Comparison of ENCODE assay signal across 35 cellular contexts in the genomic region with DNA sequence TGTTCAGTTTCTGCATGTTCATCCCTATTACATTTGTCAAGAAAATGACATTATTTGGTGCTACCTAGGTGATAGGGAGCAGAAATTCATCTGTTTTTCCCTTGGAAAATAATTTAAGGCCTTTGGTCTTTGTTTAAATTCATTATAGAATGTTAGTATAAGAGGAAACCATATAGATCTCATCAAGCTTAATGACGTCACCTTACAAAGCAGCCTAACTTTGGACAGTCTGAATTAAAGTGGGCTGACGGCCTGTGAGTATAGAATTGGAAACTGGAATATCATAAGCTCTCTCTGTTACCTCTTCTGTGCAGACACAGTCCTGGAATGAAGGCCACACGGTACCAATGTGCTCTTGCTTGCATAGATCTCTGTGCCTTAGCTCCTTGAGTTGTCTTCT.
DNase-seq lines count a peak whose midpoint lies in the region; ATAC-seq, FAIRE-seq and TF ChIP-seq lines count a peak whose summit lies in the region.
"Had no signal": no experiment of that assay in that cellular context is flagged by ENCODE, and none has a peak within 500 bp of the region (broad histone marks: within the 10 kb centered on the region; RNA-seq: fewer than 3 reads in every experiment).

No MANE protein-coding gene starts in this region.

- POLR2A ChIA-PET in HepG2 (lab: Yijun Ruan, JAX): no interaction called here
- POLR2A ChIA-PET in K562 (lab: Yijun Ruan, JAX): interaction anchor here (1.0 kb wide), 1 partner anchor 16 kb away, joined by 3 read pairs; no protein-coding TSS in a partner anchor

- H3K27ac Mint-ChIP-seq in stimulated activated naive B cell treated with anti-CD40 and anti-IgM and Interleukin-4, amounts not matched to agents 10 μg/mL and 1 μg/mL and 100 μg/mL, for 72 hours: no peak overlapping the region
- H3K27ac Mint-ChIP-seq: B cell; CD4-positive, alpha-beta memory T cell; CD4-positive, alpha-beta T cell; CD8-positive, alpha-beta memory T cell; CD8-positive, alpha-beta T cell had no signal

- no peak for TF ChIP-seq RAD21 in HepG2 (CRISPR knock-in tag; IDR thresholded peaks at IDR 0.05)
- TF ChIP-seq RAD21 in K562 (CRISPR knock-in tag; conservative IDR thresholded peaks at IDR 0.05 in 1 of 2, IDR thresholded peaks at IDR 0.05 in 1 of 2): no peak

- H3K27ac ChIP-seq in HepG2 (ENCODE audit: extremely low read length, insufficient read depth, low read length) (no peak overlapping the region), right lobe of liver (no peak overlapping the region), K562 (ENCODE audit: extremely low read depth, low read depth, low read length) (no peak overlapping the region), caudate nucleus (ENCODE audit: low read depth, low read length) (peak overlapping the region; percentile 10)
- H3K27ac ChIP-seq: 22Rv1; A549; BLaER1; BLaER1 treated with 17β-estradiol and CSF1 and Interleukin-3, amounts not matched to agents 10 nM and 100 nM; C4-2B had no signal

- H3K9me3 ChIP-seq in HepG2 (ENCODE audit: low read length): no peaks in the 10 kb centered on the region
- H3K9me3 ChIP-seq in right lobe of liver: no peaks in the 10 kb centered on the region
- H3K9me3 ChIP-seq in K562 (replicated peaks; ENCODE audit: control insufficient read depth, insufficient read depth, low read depth, low read length): no peaks in the 10 kb centered on the region
- H3K9me3 ChIP-seq: A549; BE2C; BLaER1; BLaER1 treated with 17β-estradiol and CSF1 and Interleukin-3, amounts not matched to agents 10 nM and 100 nM; Caco-2 had no signal

- no peak overlapping the region for H3K4me2 ChIP-seq in HepG2 (ENCODE audit: low read depth, low read length)
- no peak overlapping the region for H3K4me2 ChIP-seq in K562 (ENCODE audit: insufficient read depth, low read length)
- H3K4me2 ChIP-seq: A549; BLaER1; BLaER1 treated with 17β-estradiol and CSF1 and Interleukin-3, amounts not matched to agents 10 nM and 100 nM had no signal

- H4K20me1 ChIP-seq in HepG2 (ENCODE audit: insufficient read depth, low read length) (no peaks in the 10 kb centered on the region), K562 (replicated peaks; ENCODE audit: control insufficient read depth, insufficient read depth, low read length) (no peaks in the 10 kb centered on the region)
- H4K20me1 ChIP-seq: BLaER1; BLaER1 treated with 17β-estradiol and CSF1 and Interleukin-3, amounts not matched to agents 10 nM and 100 nM had no signal

- H3K4me3 ChIP-seq in HepG2 (replicated peaks in 1 of 3; ENCODE audit: insufficient read depth in 1 of 3, low read depth in 2 of 3, low read length in 3 of 3) (no peak overlapping the region), right lobe of liver (no peak overlapping the region), K562 (no peak overlapping the region)
- H3K4me3 ChIP-seq: A549; BLaER1; BLaER1 treated with 17β-estradiol and CSF1 and Interleukin-3, amounts not matched to agents 10 nM and 100 nM had no signal

- H3K4me3 Mint-ChIP-seq in stimulated activated naive B cell treated with anti-CD40 and anti-IgM and Interleukin-4, amounts not matched to agents 10 μg/mL and 1 μg/mL and 100 μg/mL, for 72 hours: no peak overlapping the region
- H3K4me3 Mint-ChIP-seq: B cell; CD14-positive monocyte; CD4-positive, alpha-beta memory T cell; CD4-positive, alpha-beta T cell; CD4-positive, CD25-positive, alpha-beta regulatory T cell; CD8-positive, alpha-beta memory T cell; CD8-positive, alpha-beta T cell had no signal

- no peaks in the 10 kb centered on the region for H3K27me3 Mint-ChIP-seq in stimulated activated naive B cell treated with anti-CD40 and anti-IgM and Interleukin-4, amounts not matched to agents 10 μg/mL and 1 μg/mL and 100 μg/mL, for 72 hours
- H3K27me3 Mint-ChIP-seq: CD4-positive, alpha-beta T cell had no signal

- peaks cover 9 to 29% of the 10 kb centered on the region in 2 donors for H3K4me1 Mint-ChIP-seq in stimulated activated naive B cell treated with anti-CD40 and anti-IgM and Interleukin-4, amounts not matched to agents 10 μg/mL and 1 μg/mL and 100 μg/mL, for 72 hours
- H3K4me1 Mint-ChIP-seq: CD4-positive, alpha-beta memory T cell; CD4-positive, CD25-positive, alpha-beta regulatory T cell had no signal

- CTCF ChIA-PET in HepG2 (lab: Yijun Ruan, JAX; ENCODE audit: low intra/inter-chr PET ratio, low total read pairs) (no interaction called here), K562 (lab: Yijun Ruan, JAX; ENCODE audit: low intra/inter-chr PET ratio) (interaction anchor here (0.7 kb wide), 1 partner anchor 107 kb away, joined by 3 read pairs; no protein-coding TSS in a partner anchor)

- peaks cover 0 to 16% of the 10 kb centered on the region in 2 experiments; a peak in 3 of 5 replicates for H3K27me3 ChIP-seq in HepG2 (ENCODE audit: control insufficient read depth in 1 of 2, insufficient read depth in 2 of 2, low read length in 2 of 2)
- no peaks in the 10 kb centered on the region for H3K27me3 ChIP-seq in right lobe of liver
- peaks cover 29 to 38% of the 10 kb centered on the region in 2 experiments for H3K27me3 ChIP-seq in K562 (ENCODE audit: control insufficient read depth in 2 of 2, insufficient read depth in 2 of 2, low read length in 2 of 2)
- H3K27me3 ChIP-seq: BLaER1; BLaER1 treated with 17β-estradiol and CSF1 and Interleukin-3, amounts not matched to agents 10 nM and 100 nM had no signal

- H2AFZ ChIP-seq in HepG2 (ENCODE audit: low read length) (no peak overlapping the region), K562 (ENCODE audit: low read depth, low read length) (no peak overlapping the region)

- no peaks in the 10 kb centered on the region for H3K9me1 ChIP-seq in K562 (ENCODE audit: control insufficient read depth, insufficient read depth, low read length)

- TF ChIP-seq EP300 in HepG2 (IDR thresholded peaks at IDR 0.05; ENCODE audit: low read depth in 2 of 2, low read length in 2 of 2) (no peak), HepG2 (CRISPR knock-in tag; IDR thresholded peaks at IDR 0.05; ENCODE audit: borderline replicate concordance) (no peak), K562 (IDR thresholded peaks at IDR 0.05; ENCODE audit: low read length) (no peak)

- no peak for TF ChIP-seq POLR2A in HepG2 (IDR thresholded peaks at IDR 0.05; ENCODE audit: insufficient read depth in 1 of 2, low read depth in 2 of 2, low read length in 2 of 2)
- no peak for TF ChIP-seq POLR2A in right lobe of liver (IDR thresholded peaks at IDR 0.05)
- TF ChIP-seq POLR2A in K562 (conservative IDR thresholded peaks at IDR 0.05): no peak

- FAIRE-seq in HepG2 (lab: Jason Lieb, UNC) (no peak), K562 (lab: Jason Lieb, UNC) (no peak)
- FAIRE-seq: A204.1, A549, D721Med had no signal

- H3K79me2 ChIP-seq in HepG2 (ENCODE audit: insufficient read depth, low read length) (no peaks in the 10 kb centered on the region), K562 (ENCODE audit: control insufficient read depth, insufficient read depth, low read length) (no peaks in the 10 kb centered on the region)

- in situ Hi-C loops in HepG2 (cut with HindIII; ENCODE audit: extremely low pct_ligation_motif_present, low pct_unique_long_range_greater_than_20kb): no loop called here
- in situ Hi-C loops in K562 (cut with MboI): no loop called here

- DNase-seq in HepG2 (ENCODE audit: low spot score) (no peak), right lobe of liver (no peak), K562 (ENCODE audit: extremely low read depth in 1 of 4, low spot score in 3 of 4) (no peak), caudate nucleus (lab: John Stamatoyannopoulos, UW) (no peak), UCSD-AML1 (lab: John Stamatoyannopoulos, UW; ENCODE audit: unreplicated experiment) (no peak)
- no peak for DNase-seq in stimulated activated naive B cell treated with anti-CD40 and anti-IgM and Interleukin-4, amounts not matched to agents 10 μg/mL and 1 μg/mL and 100 μg/mL, for 72 hours
- DNase-seq: 8988T; ACHN; AML-193; BE2C; C1 segment of cervical spinal cord; Caco-2; Calu3; CD4-positive, alpha-beta memory T cell; CD4-positive, alpha-beta T cell; CD4-positive, CD25-positive, alpha-beta regulatory T cell; CD8-positive, alpha-beta memory T cell; CD8-positive, alpha-beta T cell; COR-L47; DMS 273 treated with DMSO at 0.1 percent for 48 hours; DMS153; DMS53; DMS79; DMS79 treated with DMSO at 0.1 percent for 48 hours; DND-41; EL had no signal

- H3K36me3 ChIP-seq in HepG2 (replicated peaks in 1 of 2; ENCODE audit: control insufficient read depth in 1 of 2, insufficient read depth in 2 of 2, low read length in 2 of 2) (no peaks in the 10 kb centered on the region), right lobe of liver (no peaks in the 10 kb centered on the region), K562 (ENCODE audit: control insufficient read depth, insufficient read depth, low read length) (no peaks in the 10 kb centered on the region)
- H3K36me3 ChIP-seq: BE2C; BLaER1; BLaER1 treated with 17β-estradiol and CSF1 and Interleukin-3, amounts not matched to agents 10 nM and 100 nM had no signal

- H3K4me1 ChIP-seq in HepG2 (ENCODE audit: insufficient read depth, low read length) (peaks cover 15% of the 10 kb centered on the region), right lobe of liver (no peaks in the 10 kb centered on the region), K562 (replicated peaks in 1 of 2; ENCODE audit: control insufficient read depth in 2 of 2, insufficient read depth in 2 of 2, low read length in 2 of 2) (no peaks in the 10 kb centered on the region)
- H3K4me1 ChIP-seq: A549, BE2C had no signal

- intact Hi-C loops in HepG2 (cut with micrococcal nuclease; ENCODE audit: unreplicated experiment) (no loop called here), right lobe of liver (cut with DNase I) (no loop called here), K562 (cut with micrococcal nuclease) (no loop called here)

- TF ChIP-seq CTCF in HepG2 (CRISPR knock-in tag; IDR thresholded peaks at IDR 0.05) (no peak), right lobe of liver (IDR thresholded peaks at IDR 0.05) (no peak), K562 (IDR thresholded peaks at IDR 0.05 in 2 of 3, conservative IDR thresholded peaks at IDR 0.05 in 1 of 3; ENCODE audit: insufficient read depth in 2 of 3, low read depth in 1 of 3, low read length in 3 of 3) (no peak)

- no peak for ATAC-seq in HepG2
- ATAC-seq in right lobe of liver: no peak
- no peak for ATAC-seq in K562
- ATAC-seq in stimulated activated naive B cell treated with anti-CD40 and anti-IgM and Interleukin-4, amounts not matched to agents 10 μg/mL and 1 μg/mL and 100 μg/mL, for 72 hours (replicated peaks): no peak
- ATAC-seq: A549; CD8-positive, alpha-beta T cell had no signal

- no peaks in the 10 kb centered on the region for H3K9me3 Mint-ChIP-seq in stimulated activated naive B cell treated with anti-CD40 and anti-IgM and Interleukin-4, amounts not matched to agents 10 μg/mL and 1 μg/mL and 100 μg/mL, for 72 hours
- H3K9me3 Mint-ChIP-seq: CD14-positive monocyte; CD4-positive, alpha-beta memory T cell; CD4-positive, alpha-beta T cell; CD8-positive, alpha-beta memory T cell; CD8-positive, alpha-beta T cell had no signal

- WGBS in HepG2 (ENCODE audit: low lambda C conversion rate): 5% methylated on average over 3 of the region's 3 CpGs
- 70% methylated on average over 2 of the region's 3 CpGs for WGBS in right lobe of liver (ENCODE audit: insufficient coverage, low coverage, low lambda C conversion rate, missing lambda C conversion rate)
- WGBS in K562 (ENCODE audit: insufficient coverage, low coverage, missing lambda C conversion rate): 2% methylated on average over 3 of the region's 3 CpGs

- peaks cover 0 to 2% of the 10 kb centered on the region in 2 donors for H3K36me3 Mint-ChIP-seq in stimulated activated naive B cell treated with anti-CD40 and anti-IgM and Interleukin-4, amounts not matched to agents 10 μg/mL and 1 μg/mL and 100 μg/mL, for 72 hours
- H3K36me3 Mint-ChIP-seq: CD14-positive monocyte; CD4-positive, alpha-beta memory T cell; CD4-positive, CD25-positive, alpha-beta regulatory T cell; CD8-positive, alpha-beta memory T cell; CD8-positive, alpha-beta T cell had no signal

- H3K9ac ChIP-seq in HepG2 (ENCODE audit: insufficient read depth, low read depth, low read length) (no peak overlapping the region), K562 (ENCODE audit: insufficient read depth in 1 of 2, low read depth in 2 of 2, low read length in 2 of 2) (no peak overlapping the region)
- H3K9ac ChIP-seq: BLaER1; BLaER1 treated with 17β-estradiol and CSF1 and Interleukin-3, amounts not matched to agents 10 nM and 100 nM had no signal

- no TSS peak for BruUV-seq in HepG2 (replicated peaks; lab: Mats Ljungman, UMichigan)
- BruUV-seq in K562 (replicated peaks; lab: Mats Ljungman, UMichigan): no TSS peak
